ENCODE assay signal across 8 cellular contexts in the genomic region with DNA sequence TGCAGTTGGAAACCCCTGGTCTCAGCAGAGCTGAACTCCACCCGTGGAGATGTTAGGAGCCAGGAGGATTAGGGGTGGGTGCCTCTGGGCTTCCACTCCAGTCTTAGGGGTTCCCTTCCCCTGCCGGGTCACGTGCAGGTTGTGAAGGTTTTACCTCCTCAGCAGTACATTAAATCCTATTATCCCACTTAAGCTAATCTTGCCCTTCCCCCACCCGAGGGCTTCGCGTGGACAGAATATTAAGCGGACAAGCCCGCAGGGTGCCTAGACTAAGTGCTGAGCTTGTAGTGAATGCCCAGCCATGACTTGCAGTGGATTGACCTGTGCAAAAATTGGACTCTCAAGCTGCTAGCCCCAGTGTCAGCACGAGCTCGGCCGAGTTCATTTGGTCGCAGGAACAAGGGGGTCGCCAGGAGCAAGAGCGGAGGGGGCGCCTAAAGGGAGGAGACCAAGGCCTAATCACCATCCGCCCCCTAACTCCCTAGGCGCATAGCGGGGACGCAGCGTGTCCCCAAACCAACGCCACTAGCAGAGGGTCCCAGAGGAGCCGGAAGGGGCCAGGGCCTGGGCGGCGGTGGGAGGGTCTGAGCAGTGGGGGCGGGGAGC. TPM values are rescaled to one million over a fixed set of nuclear protein-coding genes. Genes with fewer than 3 reads are reported as not detected.
DNase-seq lines count a peak whose midpoint lies in the region; ATAC-seq and TF ChIP-seq lines count a peak whose summit lies in the region.

No MANE protein-coding gene starts in this region.

- no peaks in the 10 kb centered on the region for H3K9me3 ChIP-seq in suprapubic skin

- H3K9me3 Mint-ChIP-seq in activated naive CD8-positive, alpha-beta T cell treated with anti-CD3 and anti-CD28 coated beads, Interleukin-2, amount 50 U/mL, for 24 hours = no peaks in the 10 kb centered on the region

- peak overlapping the region; percentile 92 for H3K4me3 ChIP-seq in kidney epithelial cell (ENCODE audit: low read depth, low read length)
- H3K4me3 ChIP-seq in suprapubic skin = peak overlapping the region; percentile 69

- no peak for TF ChIP-seq EP300 in suprapubic skin (IDR thresholded peaks at IDR 0.05)

- ATAC-seq in HG03025 (IDR thresholded peaks at IDR 0.05; ENCODE audit: low FRiP score, unreplicated experiment) = peak; percentile 19
- no peak for ATAC-seq in activated naive CD8-positive, alpha-beta T cell treated with anti-CD3 and anti-CD28 coated beads, Interleukin-2, amount 50 U/mL, for 24 hours

- H3K4me1 Mint-ChIP-seq in activated naive CD8-positive, alpha-beta T cell treated with anti-CD3 and anti-CD28 coated beads, Interleukin-2, amount 50 U/mL, for 24 hours = peaks cover 20% of the 10 kb centered on the region

- 34% methylated on average over 8 of the region's 25 CpGs for WGBS in suprapubic skin

- no peak for TF ChIP-seq POLR2A in suprapubic skin (IDR thresholded peaks at IDR 0.05)

- H3K36me3 Mint-ChIP-seq in activated naive CD8-positive, alpha-beta T cell treated with anti-CD3 and anti-CD28 coated beads, Interleukin-2, amount 50 U/mL, for 24 hours (ENCODE audit: low read depth) = no peaks in the 10 kb centered on the region

- peak overlapping the region; percentile 82 for H3K4me3 Mint-ChIP-seq in activated naive CD8-positive, alpha-beta T cell treated with anti-CD3 and anti-CD28 coated beads, Interleukin-2, amount 50 U/mL, for 24 hours

- H3K36me3 ChIP-seq in kidney epithelial cell (ENCODE audit: control insufficient read depth, insufficient read depth, low read length) = peaks cover 3% of the 10 kb centered on the region
- H3K36me3 ChIP-seq in suprapubic skin = no peaks in the 10 kb centered on the region

- peaks cover 49% of the 10 kb centered on the region for H3K4me1 ChIP-seq in suprapubic skin

- H3K27me3 ChIP-seq in kidney epithelial cell (ENCODE audit: control insufficient read depth, insufficient read depth, low read length) (no peaks in the 10 kb centered on the region), suprapubic skin (no peaks in the 10 kb centered on the region)

- DNase-seq in GM03348 (ENCODE audit: low spot score) (peak; percentile 18), kidney epithelial cell (ENCODE audit: low read depth) (no peak), suprapubic skin (ENCODE audit: low spot score in 2 of 2) (no peak), COLO829 (ENCODE audit: low spot score) (no peak), LoVo (ENCODE audit: low spot score) (no peak), AML-193 (lab: John Stamatoyannopoulos, UW) (no peak)
- peak; percentile 20 for DNase-seq in activated naive CD8-positive, alpha-beta T cell treated with anti-CD3 and anti-CD28 coated beads, Interleukin-2, amount 50 U/mL, for 24 hours

- peak overlapping the region; percentile 52 for H3K27ac Mint-ChIP-seq in activated naive CD8-positive, alpha-beta T cell treated with anti-CD3 and anti-CD28 coated beads, Interleukin-2, amount 50 U/mL, for 24 hours

- TF ChIP-seq CTCF in kidney epithelial cell (IDR thresholded peaks at IDR 0.05; ENCODE audit: insufficient read depth, low read length, poor library complexity, severe bottlenecking) = no peak
- TF ChIP-seq CTCF in suprapubic skin (IDR thresholded peaks at IDR 0.05) = no peak

- H3K27me3 Mint-ChIP-seq in activated naive CD8-positive, alpha-beta T cell treated with anti-CD3 and anti-CD28 coated beads, Interleukin-2, amount 50 U/mL, for 24 hours = no peaks in the 10 kb centered on the region

- peak overlapping the region; percentile 81 for H3K27ac ChIP-seq in suprapubic skin

RNA-seq across cellular contexts. Expression of a gene that starts 0.5 kb away (rescaled TPM):
- total RNA-seq in kidney epithelial cell = 44.2 and 51.2 TPM in 2 replicates
- 100 to 1,000 TPM in 2 of 4 donors, 10 to 100 TPM in 2; 81.7 to 146 (median 116) TPM for total RNA-seq in suprapubic skin

RNA-seq across cellular contexts. Expression of a gene that starts 33.1 kb away (rescaled TPM):
- total RNA-seq in kidney epithelial cell = 33.6 and 38.1 TPM in 2 replicates
- total RNA-seq in suprapubic skin = 10 to 100 TPM; 16.2 to 41.9 (median 29.7) TPM

RNA-seq across cellular contexts. Expression of a gene that starts 33.4 kb away (rescaled TPM):
- total RNA-seq in kidney epithelial cell (8.1 and 11.0 TPM in 2 replicates), suprapubic skin (1 to 10 TPM; 2.2 to 3.6 (median 2.9) TPM)

RNA-seq across cellular contexts. Expression of a gene that starts 48.7 kb away (rescaled TPM):
- total RNA-seq in kidney epithelial cell (0.41 TPM in 1 of 2 replicates, not detected in the other), suprapubic skin (under 1 TPM in 1 of 4 donors, not detected in 3; 0.21 TPM)

Comparison
In these comparisons a context has a peak if more than half of its experiments do, and no peak if none do; other contexts are left out.
1. DNase-seq: peak in GM03348 (single experiment) and activated naive CD8-positive, alpha-beta T cell treated with anti-CD3 and anti-CD28 coated beads, Interleukin-2, amount 50 U/mL, for 24 hours (single experiment); none in kidney epithelial cell (single experiment), suprapubic skin (0 of 2), COLO829 (single experiment), LoVo (single experiment) and AML-193 (0 of 2).